In genomic region chr9:77802512-77803293, GRCh38 we compare ENCODE assay signal across 20 cellular contexts.
DNase-seq lines count a peak whose midpoint lies in the region; ATAC-seq and TF ChIP-seq lines count a peak whose summit lies in the region.
"Had no signal": no experiment of that assay in that cellular context is flagged by ENCODE, and none has a peak within 500 bp of the region (broad histone marks: within the 10 kb centered on the region; RNA-seq: fewer than 3 reads in every experiment).

No MANE protein-coding gene starts in this region.

- no peaks in the 10 kb centered on the region for H3K9me3 Mint-ChIP-seq in mesothelial cell of epicardium
- H3K9me3 Mint-ChIP-seq: HFFc6; immature natural killer cell; nephron; stimulated activated memory B cell treated with anti-CD40 and anti-IgM and Interleukin-4, amounts not matched to agents 10 μg/mL and 1 μg/mL and 100 μg/mL, for 72 hours had no signal

- ATAC-seq in HG03520 (IDR thresholded peaks at IDR 0.05; ENCODE audit: unreplicated experiment) = no peak
- ATAC-seq: activated CD8-positive, alpha-beta memory T cell treated with anti-CD3 and anti-CD28 coated beads, Interleukin-2, amount 10 ng/mL, durations not matched to agents 7 days and 5 days; stimulated activated memory B cell treated with anti-CD40 and anti-IgM and Interleukin-4, amounts not matched to agents 10 μg/mL and 1 μg/mL and 100 μg/mL, for 72 hours had no signal

- peaks cover 3% of the 10 kb centered on the region for H3K4me1 Mint-ChIP-seq in mesothelial cell of epicardium
- H3K4me1 Mint-ChIP-seq: nephron; stimulated activated memory B cell treated with anti-CD40 and anti-IgM and Interleukin-4, amounts not matched to agents 10 μg/mL and 1 μg/mL and 100 μg/mL, for 72 hours had no signal

- DNase-seq in DMS153 (lab: John Stamatoyannopoulos, UW) (peak; percentile 90), NCI-H1417 (lab: John Stamatoyannopoulos, UW) (peak; percentile 78 to 98 (median 85)), NCI-H748 treated with DMSO at 0.1 percent for 48 hours (lab: John Stamatoyannopoulos, UW) (peak; percentile 95), myocyte (ENCODE audit: low read depth) (peak; percentile 43), mesothelial cell of epicardium (ENCODE audit: low spot score in 2 of 2, unreplicated experiment in 2 of 2) (no peak)
- DNase-seq in stimulated activated naive CD4-positive, alpha-beta T cell treated with Interleukin-2 at 50 U/mL for 16 hours (lab: John Stamatoyannopoulos, UW) = no peak
- no peak for DNase-seq in central memory CD4-positive, alpha-beta T cell
- DNase-seq: activated CD4-positive, alpha-beta T cell treated with anti-CD3 and anti-CD28 coated beads for 1 hour; activated CD8-positive, alpha-beta memory T cell treated with anti-CD3 and anti-CD28 coated beads, Interleukin-2, amount 10 ng/mL, durations not matched to agents 7 days and 5 days; esophagus squamous epithelium; glutamatergic neuron; HFFc6; immature natural killer cell; mammary epithelial cell; OCI-M1; stimulated activated CD4-positive, alpha-beta T cell treated with anti-CD3 and anti-CD28 coated beads, Interleukin-12 subunit alpha, Interleukin-12 subunit beta, amount 100 ng/mL, for 4 hours; T-helper 9 cell had no signal

- H3K27me3 Mint-ChIP-seq in mesothelial cell of epicardium (ENCODE audit: low read depth) = no peaks in the 10 kb centered on the region
- H3K27me3 Mint-ChIP-seq: activated CD8-positive, alpha-beta memory T cell treated with anti-CD3 and anti-CD28 coated beads, Interleukin-2, amount 10 ng/mL, durations not matched to agents 7 days and 5 days; stimulated activated memory B cell treated with anti-CD40 and anti-IgM and Interleukin-4, amounts not matched to agents 10 μg/mL and 1 μg/mL and 100 μg/mL, for 72 hours had no signal

- H3K27ac Mint-ChIP-seq in mesothelial cell of epicardium = no peak overlapping the region
- H3K27ac Mint-ChIP-seq: activated CD8-positive, alpha-beta memory T cell treated with anti-CD3 and anti-CD28 coated beads, Interleukin-2, amount 10 ng/mL, durations not matched to agents 7 days and 5 days; immature natural killer cell; stimulated activated memory B cell treated with anti-CD40 and anti-IgM and Interleukin-4, amounts not matched to agents 10 μg/mL and 1 μg/mL and 100 μg/mL, for 72 hours had no signal

- peaks cover 4% of the 10 kb centered on the region for H3K36me3 Mint-ChIP-seq in mesothelial cell of epicardium
- H3K36me3 Mint-ChIP-seq: stimulated activated memory B cell treated with anti-CD40 and anti-IgM and Interleukin-4, amounts not matched to agents 10 μg/mL and 1 μg/mL and 100 μg/mL, for 72 hours had no signal

- no peak for TF ChIP-seq CTCF in mesothelial cell of epicardium (IDR thresholded peaks at IDR 0.05; ENCODE audit: unreplicated experiment)

- no peak overlapping the region for H3K4me3 Mint-ChIP-seq in mesothelial cell of epicardium
- H3K4me3 Mint-ChIP-seq: activated CD8-positive, alpha-beta memory T cell treated with anti-CD3 and anti-CD28 coated beads, Interleukin-2, amount 10 ng/mL, durations not matched to agents 7 days and 5 days; HFFc6; immature natural killer cell; nephron; stimulated activated memory B cell treated with anti-CD40 and anti-IgM and Interleukin-4, amounts not matched to agents 10 μg/mL and 1 μg/mL and 100 μg/mL, for 72 hours had no signal

Comparison
In these comparisons a context has a peak if more than half of its experiments do, and no peak if none do; other contexts are left out.
1. DNase-seq: peak in DMS153 (single experiment), NCI-H1417 (3 of 3), NCI-H748 treated with DMSO at 0.1 percent for 48 hours (single experiment) and myocyte (single experiment); none in stimulated activated naive CD4-positive, alpha-beta T cell treated with Interleukin-2 at 50 U/mL for 16 hours (single experiment), mesothelial cell of epicardium (0 of 2) and central memory CD4-positive, alpha-beta T cell (single experiment).